In the genomic region with DNA sequence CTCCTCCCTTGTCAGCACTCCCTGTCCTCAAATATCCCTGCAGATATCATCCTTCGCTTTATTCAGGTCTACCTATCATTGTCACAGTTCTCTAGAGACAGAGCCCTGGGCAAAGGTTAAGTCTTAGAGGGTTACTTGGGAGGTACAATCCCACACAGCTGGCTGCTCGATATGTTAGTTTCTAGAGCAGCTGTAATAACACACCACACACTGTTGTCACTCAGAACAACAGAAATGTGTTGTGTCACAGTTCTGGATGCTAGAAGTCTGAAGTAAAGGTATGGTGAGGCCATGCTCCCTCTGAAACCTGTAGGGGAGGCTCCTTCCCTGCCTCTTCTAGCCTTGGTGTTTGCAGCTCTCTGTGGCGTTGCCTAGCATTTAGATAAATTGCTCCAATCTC, we compare ENCODE assay signal across 23 cellular contexts. TPM values are rescaled to one million over a fixed set of nuclear protein-coding genes. Genes with fewer than 3 reads are reported as not detected.
DNase-seq lines count a peak whose midpoint lies in the region; ATAC-seq, FAIRE-seq and TF ChIP-seq lines count a peak whose summit lies in the region.
"Had no signal": no experiment of that assay in that cellular context is flagged by ENCODE, and none has a peak within 500 bp of the region (broad histone marks: within the 10 kb centered on the region; RNA-seq: fewer than 3 reads in every experiment).

No MANE protein-coding gene starts in this region.

- H3K9ac ChIP-seq in HepG2 (ENCODE audit: insufficient read depth, low read depth, low read length), result no peak overlapping the region
- H3K9ac ChIP-seq: GM23248 had no signal

- TF ChIP-seq POLR2A in A549 (IDR thresholded peaks at IDR 0.05; ENCODE audit: low read length) (no peak), HepG2 (IDR thresholded peaks at IDR 0.05; ENCODE audit: insufficient read depth in 1 of 2, low read depth in 2 of 2, low read length in 2 of 2) (no peak)

- H3K36me3 Mint-ChIP-seq in progenitor cell of endocrine pancreas (ENCODE audit: insufficient read depth) (no peaks in the 10 kb centered on the region), Calu3 (ENCODE audit: insufficient read depth, unreplicated experiment) (peaks cover 2% of the 10 kb centered on the region)

- no peak overlapping the region for H2AFZ ChIP-seq in HepG2 (ENCODE audit: low read length)
- H2AFZ ChIP-seq: GM23248 had no signal

- no peaks in the 10 kb centered on the region for H3K36me3 ChIP-seq in ectodermal cell (ENCODE audit: control insufficient read depth, insufficient read depth, low read length)
- no peaks in the 10 kb centered on the region for H3K36me3 ChIP-seq in HepG2 (replicated peaks in 1 of 2; ENCODE audit: control insufficient read depth in 1 of 2, insufficient read depth in 2 of 2, low read length in 2 of 2)
- no peaks in the 10 kb centered on the region for H3K36me3 ChIP-seq in mucosa of descending colon (ENCODE audit: low read depth)
- H3K36me3 ChIP-seq: HAP-1 had no signal

- H3K79me2 ChIP-seq in HepG2 (ENCODE audit: insufficient read depth, low read length), result no peaks in the 10 kb centered on the region

- TF ChIP-seq CTCF in A549 (IDR thresholded peaks at IDR 0.05) (no peak), HepG2 (CRISPR knock-in tag; IDR thresholded peaks at IDR 0.05) (no peak), progenitor cell of endocrine pancreas (IDR thresholded peaks at IDR 0.05; ENCODE audit: unreplicated experiment) (no peak), Calu3 (IDR thresholded peaks at IDR 0.05; ENCODE audit: unreplicated experiment) (no peak), mucosa of descending colon (IDR thresholded peaks at IDR 0.05) (no peak)

- no peak overlapping the region for H3K4me3 Mint-ChIP-seq in progenitor cell of endocrine pancreas (ENCODE audit: low read depth)
- no peak overlapping the region for H3K4me3 Mint-ChIP-seq in Calu3 (ENCODE audit: low read depth, unreplicated experiment)
- H3K4me3 Mint-ChIP-seq: HFFc6 had no signal

- CTCF ChIA-PET in A549 (lab: Yijun Ruan, JAX), result interaction anchor here (2.1 kb wide), 1 partner anchor 15 kb away, joined by 6 read pairs; no protein-coding TSS in a partner anchor
- CTCF ChIA-PET in HepG2 (lab: Yijun Ruan, JAX; ENCODE audit: low intra/inter-chr PET ratio, low total read pairs), result no interaction called here
- CTCF ChIA-PET in Calu3 (lab: Charles Lee), result no interaction called here

- intact Hi-C loops in HepG2 (cut with micrococcal nuclease; ENCODE audit: unreplicated experiment), result no loop called here
- intact Hi-C loops in Calu3 (cut with micrococcal nuclease; ENCODE audit: unreplicated experiment), result no loop called here
- intact Hi-C loops in mucosa of descending colon (cut with DNase I, micrococcal nuclease), result no loop called here

- POLR2A ChIA-PET in A549 (lab: Yijun Ruan, JAX) (no interaction called here), HepG2 (lab: Yijun Ruan, JAX) (no interaction called here)

- H3K4me1 Mint-ChIP-seq in progenitor cell of endocrine pancreas (ENCODE audit: low read depth) (peaks cover 1% of the 10 kb centered on the region), Calu3 (ENCODE audit: low read depth, unreplicated experiment) (peaks cover 18% of the 10 kb centered on the region)

- BruUV-seq in HepG2 (replicated peaks; lab: Mats Ljungman, UMichigan) (no TSS peak), Calu3 (replicated peaks; lab: Mats Ljungman, UMichigan) (no TSS peak)

- H3K27me3 ChIP-seq in ectodermal cell (ENCODE audit: control insufficient read depth, insufficient read depth, low read length, poor library complexity, severe bottlenecking) (no peaks in the 10 kb centered on the region), HepG2 (ENCODE audit: control insufficient read depth in 1 of 2, insufficient read depth in 2 of 2, low read length in 2 of 2) (no peaks in the 10 kb centered on the region; a peak in 1 of 5 replicates)

- H3K4me1 ChIP-seq in A549 (peaks cover 13% of the 10 kb centered on the region), ectodermal cell (ENCODE audit: control insufficient read depth, insufficient read depth, low read length) (peaks cover 7% of the 10 kb centered on the region), HepG2 (ENCODE audit: insufficient read depth, low read length) (peaks cover 20% of the 10 kb centered on the region), mucosa of descending colon (ENCODE audit: low read depth) (no peaks in the 10 kb centered on the region)

- TF ChIP-seq EP300 in A549 (IDR thresholded peaks at IDR 0.05) (no peak), HepG2 (IDR thresholded peaks at IDR 0.05; ENCODE audit: low read depth in 2 of 2, low read length in 2 of 2) (no peak), HepG2 (CRISPR knock-in tag; IDR thresholded peaks at IDR 0.05; ENCODE audit: borderline replicate concordance) (no peak; the same call in 1 of the 2 replicates)

- TF ChIP-seq RAD21 in A549 (conservative IDR thresholded peaks at IDR 0.05 in 1 of 2, IDR thresholded peaks at IDR 0.05 in 1 of 2) (no peak), HepG2 (CRISPR knock-in tag; IDR thresholded peaks at IDR 0.05) (no peak)

- H3K27ac Mint-ChIP-seq in progenitor cell of endocrine pancreas (peak overlapping the region; percentile 1), Calu3 (ENCODE audit: unreplicated experiment) (no peak overlapping the region)
- H3K27ac Mint-ChIP-seq: HFFc6 had no signal

- H3K9me3 ChIP-seq in A549 (no peaks in the 10 kb centered on the region), ectodermal cell (ENCODE audit: control insufficient read depth, low read length) (no peaks in the 10 kb centered on the region), HepG2 (ENCODE audit: low read length) (no peaks in the 10 kb centered on the region), mucosa of descending colon (no peaks in the 10 kb centered on the region)
- H3K9me3 ChIP-seq: HAP-1 had no signal

- H3K9me3 Mint-ChIP-seq in progenitor cell of endocrine pancreas (ENCODE audit: low read depth), result no peaks in the 10 kb centered on the region
- H3K9me3 Mint-ChIP-seq in Calu3 (ENCODE audit: low read depth, unreplicated experiment), result no peaks in the 10 kb centered on the region
- H3K9me3 Mint-ChIP-seq: HFFc6 had no signal

- in situ Hi-C loops in HepG2 (cut with HindIII; ENCODE audit: extremely low pct_ligation_motif_present, low pct_unique_long_range_greater_than_20kb), result no loop called here

- H4K20me1 ChIP-seq in HepG2 (ENCODE audit: insufficient read depth, low read length), result no peaks in the 10 kb centered on the region

- H3K4me2 ChIP-seq in A549 (peak overlapping the region; percentile 62; the same call in 1 of the 3 replicates), HepG2 (ENCODE audit: low read depth, low read length) (peak overlapping the region; percentile 59)

- no peak for DNase-seq in A549 (ENCODE audit: low read depth in 1 of 2, low spot score in 1 of 2)
- DNase-seq in HepG2 (ENCODE audit: low spot score), result no peak
- no peak for DNase-seq in progenitor cell of endocrine pancreas (ENCODE audit: low spot score, unreplicated experiment)
- DNase-seq in Calu3, result no peak
- no peak for DNase-seq in mucosa of descending colon
- DNase-seq in SHP77 (lab: John Stamatoyannopoulos, UW), result no peak
- DNase-seq: 8988T, GM23248, HFFc6, NCI-H1092 treated with DMSO at 0.1 percent for 48 hours, NCI-H1436, NCI-H187, NCI-H2081 treated with DMSO at 0.1 percent for 48 hours, NCI-H2171, NCI-H226, NCI-H510A, Right ventricle myocardium superior, RPMI8226 had no signal

- ATAC-seq in A549 (peak in 1 of 2 experiments; percentile 29; a peak in 1 of 6 replicates), HepG2 (peak; percentile 54), GM21737 (IDR thresholded peaks at IDR 0.05; ENCODE audit: unreplicated experiment) (no peak), mucosa of descending colon (no peak)

- H3K27ac ChIP-seq in A549 (peak overlapping the region; percentile 42 to 48; a peak in 5 of 6 replicates), ectodermal cell (ENCODE audit: insufficient read depth, low read depth, low read length, poor library complexity, severe bottlenecking) (peak overlapping the region; percentile 65), HepG2 (ENCODE audit: extremely low read length, insufficient read depth, low read length) (no peak overlapping the region)
- H3K27ac ChIP-seq: GM23248, HL-60 had no signal

- H3K4me3 ChIP-seq in A549 (no peak overlapping the region), ectodermal cell (ENCODE audit: insufficient read depth, low read depth, low read length) (no peak overlapping the region), HepG2 (replicated peaks in 1 of 3; ENCODE audit: insufficient read depth in 1 of 3, low read depth in 2 of 3, low read length in 3 of 3) (peak overlapping the region in 1 of 3 experiments; percentile 44; a peak in 1 of 6 replicates), mucosa of descending colon (no peak overlapping the region)
- H3K4me3 ChIP-seq: GM23248, HAP-1 had no signal

- 90% methylated on average over 3 of the region's 3 CpGs for WGBS in A549 (ENCODE audit: missing lambda C conversion rate)
- 89 to 92% methylated on average over 3 of the region's 3 CpGs for WGBS in ectodermal cell, 2 experiments
- 64% methylated on average over 3 of the region's 3 CpGs for WGBS in HepG2 (ENCODE audit: low lambda C conversion rate)

- FAIRE-seq in A549 (lab: Jason Lieb, UNC) (no peak), HepG2 (lab: Jason Lieb, UNC) (no peak)
- FAIRE-seq: G401.6 had no signal

- H3K27me3 Mint-ChIP-seq in progenitor cell of endocrine pancreas (peaks cover 8% of the 10 kb centered on the region), Calu3 (ENCODE audit: unreplicated experiment) (peaks cover 16% of the 10 kb centered on the region)

RNA-seq across cellular contexts. Expression of a gene that starts 9.9 kb away (rescaled TPM):
- polyA plus RNA-seq in A549 (2011; rRNA removed) (0.73 and 1.1 TPM in 2 replicates), A549 (2017; fragmentation: RNase III; extraction: RNeasy Plus Mini Kit Qiagen cat#74134 plus additional on column Dnase treatment) (0.08 to 0.29 TPM (median 0.18 TPM) in 3 replicates), HepG2 (2011; rRNA removed) (0.78 and 0.93 TPM in 2 replicates)
- 0.11 and 0.13 TPM in 2 replicates for polyA plus RNA-seq in A549 (2012; cell fraction: cytosol; rRNA removed)
- polyA plus RNA-seq in A549 (2012; cell fraction: nucleus; rRNA removed), result 0.05 and 0.29 TPM in 2 replicates
- 1.1 and 2.6 TPM in 2 replicates for polyA minus RNA-seq in A549 (2011; rRNA and poly(A)+ RNA removed)
- 1.6 TPM for polyA plus RNA-seq in ectodermal cell (2013, experiment 1 of 4)
- 0.39 TPM for polyA plus RNA-seq in ectodermal cell (2013, experiment 2 of 4)
- 0.64 TPM for polyA plus RNA-seq in ectodermal cell (2013, experiment 3 of 4)
- polyA plus RNA-seq in ectodermal cell (2013, experiment 4 of 4), result 0.65 TPM
- total RNA-seq in HepG2 (2016; rRNA removed; fragmentation: Illumina TruSeq; extraction: Trizol) (0.91 TPM in 2 replicates), progenitor cell of endocrine pancreas (8.6 and 11.9 TPM in 2 replicates), Calu3 (2022) (0.37 and 1.8 TPM in 2 replicates), mucosa of descending colon (1 to 10 TPM; 1.2 to 2.8 (median 2.2) TPM)
- 0.09 TPM in 1 of 2 replicates, not detected in the other for total RNA-seq in HepG2 (2016; cell fraction: cytosol; rRNA removed; fragmentation: Illumina TruSeq; extraction: Trizol; ENCODE audit: low read depth)
- 0.54 and 0.63 TPM in 2 replicates for total RNA-seq in HepG2 (2016; cell fraction: insoluble cytoplasmic fraction; rRNA removed; fragmentation: Illumina TruSeq; extraction: Trizol)
- total RNA-seq in HepG2 (2016; cell fraction: membrane; rRNA removed; fragmentation: Illumina TruSeq; extraction: Trizol), result 0.24 and 0.53 TPM in 2 replicates
- 0.53 and 0.56 TPM in 2 replicates for total RNA-seq in HepG2 (2016; cell fraction: nucleus; rRNA removed; fragmentation: Illumina TruSeq; extraction: Trizol)
- 0.19 and 0.24 TPM in 2 replicates for polyA plus RNA-seq in HepG2 (2011; cell fraction: cytosol; rRNA removed)
- polyA plus RNA-seq in HepG2 (2011; cell fraction: nucleus; rRNA removed), result 2.5 and 2.8 TPM in 2 replicates
- 0.65 and 1.2 TPM in 2 replicates for polyA plus RNA-seq in HepG2 (2012)
- 0.03 and 0.10 TPM in 2 replicates for polyA plus RNA-seq in HepG2 (2016; cell fraction: cytosol; fragmentation: Illumina TruSeq; extraction: Trizol; ENCODE audit: low read depth)
- 0.47 and 0.78 TPM in 2 replicates for polyA plus RNA-seq in HepG2 (2016; cell fraction: insoluble cytoplasmic fraction; fragmentation: Illumina TruSeq; extraction: Trizol; ENCODE audit: low read depth)
- polyA plus RNA-seq in HepG2 (2016; cell fraction: membrane; fragmentation: Illumina TruSeq; extraction: Trizol; ENCODE audit: low read depth), result 0.13 and 0.31 TPM in 2 replicates
- 0.53 and 0.68 TPM in 2 replicates for polyA plus RNA-seq in HepG2 (2016; cell fraction: nucleus; fragmentation: Illumina TruSeq; extraction: Trizol; ENCODE audit: insufficient read depth, low read depth)
- 3.3 and 5.8 TPM in 2 replicates for polyA minus RNA-seq in HepG2 (2011; rRNA and poly(A)+ RNA removed; ENCODE audit: low replicate concordance)
- polyA minus RNA-seq in HepG2 (2011; cell fraction: cytosol; rRNA and poly(A)+ RNA removed), result 0.20 and 0.88 TPM in 2 replicates
- polyA minus RNA-seq in HepG2 (2011; cell fraction: nucleus; rRNA and poly(A)+ RNA removed), result 10.7 and 12.4 TPM in 2 replicates
- polyA plus RNA-seq: GM23248 had no signal
